ENCODE assay signal across 8 cellular contexts in the genomic region with DNA sequence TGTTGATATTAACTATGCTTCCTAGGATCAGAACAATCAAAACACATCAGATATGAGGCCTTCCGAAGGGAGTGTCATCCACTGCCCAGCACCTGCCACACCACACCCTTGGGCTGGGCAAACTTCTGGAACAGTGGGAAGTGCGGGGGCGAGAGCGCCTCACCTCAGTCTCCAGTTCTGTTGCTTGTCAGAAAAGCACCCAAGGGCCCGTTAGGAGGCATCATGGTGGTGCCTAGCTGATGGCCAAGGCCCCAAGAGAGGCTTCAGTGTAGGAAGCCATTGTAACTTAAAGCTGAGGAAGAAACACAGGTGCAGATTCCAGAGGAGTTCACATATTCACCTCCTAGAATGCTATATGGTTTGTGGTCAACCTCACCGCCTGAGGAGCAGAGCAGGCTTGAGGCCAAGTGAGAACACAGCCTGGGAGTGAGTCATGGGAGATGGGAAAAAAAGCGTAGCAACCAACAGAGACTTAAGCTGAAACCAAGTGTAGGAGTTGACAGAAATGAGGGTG.
DNase-seq lines count a peak whose midpoint lies in the region; ATAC-seq and TF ChIP-seq lines count a peak whose summit lies in the region.

No MANE protein-coding gene starts in this region.

- H3K27ac ChIP-seq in tibial nerve (no peak overlapping the region), tibial artery (no peak overlapping the region)

- no peaks in the 10 kb centered on the region for H3K36me3 Mint-ChIP-seq in activated T-helper 17 cell treated with anti-CD3 and anti-CD28 coated beads, Interleukin-2, amount 50 U/mL, for 72 hours (ENCODE audit: low read depth)

- H3K27me3 Mint-ChIP-seq in activated T-helper 17 cell treated with anti-CD3 and anti-CD28 coated beads, Interleukin-2, amount 50 U/mL, for 72 hours: peaks cover 20% of the 10 kb centered on the region

- TF ChIP-seq POLR2A in tibial nerve (IDR thresholded peaks at IDR 0.05): no peak

- H3K4me3 Mint-ChIP-seq in activated T-helper 17 cell treated with anti-CD3 and anti-CD28 coated beads, Interleukin-2, amount 50 U/mL, for 72 hours: no peak overlapping the region

- H3K36me3 ChIP-seq in tibial nerve: no peaks in the 10 kb centered on the region
- no peaks in the 10 kb centered on the region for H3K36me3 ChIP-seq in tibial artery

- H3K9me3 ChIP-seq in tibial nerve (no peaks in the 10 kb centered on the region), tibial artery (no peaks in the 10 kb centered on the region)

- peaks cover 5% of the 10 kb centered on the region for H3K4me1 Mint-ChIP-seq in activated T-helper 17 cell treated with anti-CD3 and anti-CD28 coated beads, Interleukin-2, amount 50 U/mL, for 72 hours

- peak overlapping the region; percentile 2 for H3K27ac Mint-ChIP-seq in activated T-helper 17 cell treated with anti-CD3 and anti-CD28 coated beads, Interleukin-2, amount 50 U/mL, for 72 hours

- DNase-seq in activated T-cell treated with anti-CD3 and anti-CD28 coated beads for 48 hours (ENCODE audit: low read depth) (peak; percentile 55), activated T-cell treated with anti-CD3 and anti-CD28 coated beads for 4 hours (no peak), kidney glomerular epithelial cell (lab: John Stamatoyannopoulos, UW) (peak; percentile 98), superior temporal gyrus (ENCODE audit: extremely low spot score) (peak; percentile 60), tibial nerve (ENCODE audit: low spot score in 2 of 2) (no peak), germinal center (ENCODE audit: low spot score) (no peak), tibial artery (no peak)

- no peaks in the 10 kb centered on the region for H3K9me3 Mint-ChIP-seq in activated T-helper 17 cell treated with anti-CD3 and anti-CD28 coated beads, Interleukin-2, amount 50 U/mL, for 72 hours

- peaks cover 0 to 18% (median 0%) of the 10 kb centered on the region in 4 donors for H3K4me1 ChIP-seq in tibial nerve
- H3K4me1 ChIP-seq in tibial artery: peaks cover 0 to 29% (median 19%) of the 10 kb centered on the region in 4 donors

- H3K27me3 ChIP-seq in tibial nerve (no peaks in the 10 kb centered on the region), tibial artery (no peaks in the 10 kb centered on the region)

- intact Hi-C loops in tibial artery (cut with DNase I; ENCODE audit: low total_unique reads): no loop called here

- no peak for TF ChIP-seq CTCF in tibial nerve (IDR thresholded peaks at IDR 0.05)
- TF ChIP-seq CTCF in tibial artery (IDR thresholded peaks at IDR 0.05): no peak

- 83 to 85% methylated on average over 7 of the region's 7 CpGs for WGBS in tibial nerve, 2 donors

- H3K4me3 ChIP-seq in tibial nerve (no peak overlapping the region), tibial artery (no peak overlapping the region)

- TF ChIP-seq EP300 in tibial nerve (IDR thresholded peaks at IDR 0.05): no peak

- peak; percentile 99 for ATAC-seq in activated T-helper 17 cell treated with anti-CD3 and anti-CD28 coated beads, Interleukin-2, amount 50 U/mL, for 72 hours (replicated peaks)

Comparison
In these comparisons a context has a peak if more than half of its experiments do, and no peak if none do; other contexts are left out.
1. DNase-seq: peak in activated T-cell treated with anti-CD3 and anti-CD28 coated beads for 48 hours (single experiment), kidney glomerular epithelial cell (single experiment) and superior temporal gyrus (single experiment); none in activated T-cell treated with anti-CD3 and anti-CD28 coated beads for 4 hours (single experiment), tibial nerve (0 of 2), germinal center (single experiment) and tibial artery (0 of 2).